ENCODE assay signal across 13 cellular contexts in genomic region chr4:102598759-102599379, GRCh38.
DNase-seq lines count a peak whose midpoint lies in the region; ATAC-seq and TF ChIP-seq lines count a peak whose summit lies in the region.
"Had no signal": no experiment of that assay in that cellular context is flagged by ENCODE, and none has a peak within 500 bp of the region (broad histone marks: within the 10 kb centered on the region; RNA-seq: fewer than 3 reads in every experiment).

No MANE protein-coding gene starts in this region.

- peaks cover 88% of the 10 kb centered on the region for H3K36me3 Mint-ChIP-seq in T-helper 2 cell treated with Interferon-gamma antibody and Interleukin-4, amounts not matched to agents 5 μg/mL and 100 μg/mL, for 36 hours (ENCODE audit: low read depth)
- H3K36me3 Mint-ChIP-seq in T-cell (peaks cover 78% of the 10 kb centered on the region), natural killer cell (peaks cover 46% of the 10 kb centered on the region)

- H3K4me3 Mint-ChIP-seq in T-helper 2 cell treated with Interferon-gamma antibody and Interleukin-4, amounts not matched to agents 5 μg/mL and 100 μg/mL, for 36 hours: peak overlapping the region; percentile 73
- H3K4me3 Mint-ChIP-seq in T-cell (peak overlapping the region in 2 of 3 donors; percentile 17 to 46), natural killer cell (no peak overlapping the region)
- H3K4me3 Mint-ChIP-seq: type B pancreatic cell had no signal

- POLR2A ChIA-PET in T-cell (lab: Charles Lee): no interaction called here

- no peak for DNase-seq in T-helper 2 cell treated with Interferon-gamma antibody and Interleukin-4, amounts not matched to agents 5 μg/mL and 100 μg/mL, for 36 hours (ENCODE audit: low spot score)
- no peak for DNase-seq in T-helper 2 cell
- no peak for DNase-seq in T-cell
- DNase-seq in natural killer cell: no peak
- no peak for DNase-seq in NCI-H2081 (lab: John Stamatoyannopoulos, UW)
- no peak for DNase-seq in SIG-M5 (lab: John Stamatoyannopoulos, UW)
- DNase-seq in activated effector memory CD4-positive, alpha-beta T cell treated with Interleukin-2 at 50 U/mL for 16 hours: no peak
- DNase-seq: amniotic stem cell, MV-4-11, SHP77 had no signal

- ATAC-seq in GM21737 (IDR thresholded peaks at IDR 0.05; ENCODE audit: unreplicated experiment) (peak; percentile 43), T-cell (replicated peaks in 1 of 4) (peak in 1 of 4 experiments; percentile 4), natural killer cell (peak; percentile 26 to 31 (median 30))
- ATAC-seq: sciatic nerve had no signal

- intact Hi-C loops in natural killer cell (cut with micrococcal nuclease): no loop called here

- H3K4me1 Mint-ChIP-seq in T-helper 2 cell treated with Interferon-gamma antibody and Interleukin-4, amounts not matched to agents 5 μg/mL and 100 μg/mL, for 36 hours (ENCODE audit: low read depth): peaks cover 67% of the 10 kb centered on the region
- H3K4me1 Mint-ChIP-seq in T-cell (peaks cover 68 to 80% (median 73%) of the 10 kb centered on the region in 3 donors), natural killer cell (peaks cover 13 to 17% of the 10 kb centered on the region in 2 donors)

- no peaks in the 10 kb centered on the region for H3K9me3 Mint-ChIP-seq in T-helper 2 cell treated with Interferon-gamma antibody and Interleukin-4, amounts not matched to agents 5 μg/mL and 100 μg/mL, for 36 hours
- H3K9me3 Mint-ChIP-seq in T-cell (no peaks in the 10 kb centered on the region), natural killer cell (no peaks in the 10 kb centered on the region)
- H3K9me3 Mint-ChIP-seq: type B pancreatic cell had no signal

- no peak for TF ChIP-seq CTCF in natural killer cell (IDR thresholded peaks at IDR 0.05)

- CTCF ChIA-PET in T-cell (lab: Charles Lee): no interaction called here

- peak overlapping the region; percentile 92 for H3K27ac Mint-ChIP-seq in T-helper 2 cell treated with Interferon-gamma antibody and Interleukin-4, amounts not matched to agents 5 μg/mL and 100 μg/mL, for 36 hours
- H3K27ac Mint-ChIP-seq in T-cell: peak overlapping the region; percentile 91 to 95
- peak overlapping the region; percentile 14 to 62 for H3K27ac Mint-ChIP-seq in natural killer cell
- H3K27ac Mint-ChIP-seq: type B pancreatic cell had no signal

- no peaks in the 10 kb centered on the region for H3K27me3 Mint-ChIP-seq in T-helper 2 cell treated with Interferon-gamma antibody and Interleukin-4, amounts not matched to agents 5 μg/mL and 100 μg/mL, for 36 hours (ENCODE audit: low read depth)
- H3K27me3 Mint-ChIP-seq in T-cell (no peaks in the 10 kb centered on the region), natural killer cell (ENCODE audit: low read depth in 2 of 2) (no peaks in the 10 kb centered on the region)
- H3K27me3 Mint-ChIP-seq: type B pancreatic cell had no signal

Comparison
In these comparisons a context has a peak if more than half of its experiments do, and no peak if none do; other contexts are left out.
1. H3K27ac Mint-ChIP-seq: peak in every context shown above with its lines; median percentile 93 in T-cell; 92 in T-helper 2 cell treated with Interferon-gamma antibody and Interleukin-4, amounts not matched to agents 5 μg/mL and 100 μg/mL, for 36 hours; 38 in natural killer cell.